ENCODE assay signal across 11 cellular contexts in genomic region chr6:131372535-131372934, GRCh38.
"Had no signal": no experiment of that assay in that cellular context is flagged by ENCODE, and none has a peak within 500 bp of the region (broad histone marks: within the 10 kb centered on the region; RNA-seq: fewer than 3 reads in every experiment).

No MANE protein-coding gene starts in this region.

- ATAC-seq: activated CD8-positive, alpha-beta memory T cell treated with anti-CD3 and anti-CD28 coated beads, Interleukin-2, amount 10 ng/mL, durations not matched to agents 7 days and 5 days; stimulated activated memory B cell treated with anti-CD40 and anti-IgM and Interleukin-4, amounts not matched to agents 10 μg/mL and 1 μg/mL and 100 μg/mL, for 72 hours had no signal

- H3K27me3 ChIP-seq: dorsolateral prefrontal cortex, hepatocyte, tibial nerve had no signal

- H3K4me3 ChIP-seq: dorsolateral prefrontal cortex, hepatocyte, tibial nerve had no signal

- H2AFZ ChIP-seq: hepatocyte had no signal

- H3K79me2 ChIP-seq: hepatocyte had no signal

- DNase-seq: activated CD4-positive, alpha-beta T cell treated with anti-CD3 and anti-CD28 coated beads for 1 hour; activated CD4-positive, alpha-beta T cell treated with anti-CD3 and anti-CD28 coated beads, Interleukin-2, amount 50 U/mL, for 48 hours; activated CD8-positive, alpha-beta memory T cell treated with anti-CD3 and anti-CD28 coated beads, Interleukin-2, amount 10 ng/mL, durations not matched to agents 7 days and 5 days; activated gamma-delta T cell; activated T-cell treated with anti-CD3 and anti-CD28 coated beads, Interleukin-2, amount 50 U/mL, for 48 hours; dorsolateral prefrontal cortex; mesendoderm; retina had no signal

- H3K36me3 ChIP-seq: tibial nerve had no signal

- H3K9me3 ChIP-seq: tibial nerve had no signal

- H3K27ac ChIP-seq: dorsolateral prefrontal cortex, hepatocyte, tibial nerve had no signal

- H3K4me2 ChIP-seq: hepatocyte had no signal
